Comparison of ENCODE assay signal across 7 cellular contexts in genomic region chr12:31731203-31731602, GRCh38. TPM values are rescaled to one million over a fixed set of nuclear protein-coding genes. Genes with fewer than 3 reads are reported as not detected.
A peak's percentile ranks its signal among the peaks of the same experiment; 100 is the strongest.
DNase-seq lines count a peak whose midpoint lies in the region; ATAC-seq and TF ChIP-seq lines count a peak whose summit lies in the region.
"Not testable (repeated sequence)": the region's sequence is repeated elsewhere in the genome, so short reads cannot be mapped to it uniquely, and the experiment has no call there.

No MANE protein-coding gene starts in this region.

- peaks cover 65% of the 10 kb centered on the region for H3K36me3 Mint-ChIP-seq in Calu3 (ENCODE audit: insufficient read depth, unreplicated experiment)
- peaks cover 15% of the 10 kb centered on the region for H3K36me3 Mint-ChIP-seq in activated T-helper 1 cell treated with anti-CD3 and anti-CD28 coated beads, Interleukin-12 subunit alpha, Interleukin-12 subunit beta, Interleukin-2, Interleukin-4 antibody, amounts not matched to agents 30 ng/mL and 10 ng/mL and 1 ng/mL, durations not matched to agents 14 hours and 24 hours and 36 hours (ENCODE audit: low read depth)
- peaks cover 20% of the 10 kb centered on the region for H3K36me3 Mint-ChIP-seq in central memory CD8-positive, alpha-beta T cell (ENCODE audit: insufficient read depth)

- H4K8ac ChIP-seq in mesenchymal stem cell (ENCODE audit: low read length) = peak overlapping the region; percentile 70

- H3K27ac ChIP-seq in heart left ventricle (peak overlapping the region; percentile 73 to 98 (median 88)), parathyroid adenoma (peak overlapping the region; percentile 83), substantia nigra (ENCODE audit: low read depth, low read length, poor library complexity, severe bottlenecking) (peak overlapping the region; percentile 38)
- H3K27ac ChIP-seq in mesenchymal stem cell (ENCODE audit: low read length, poor library complexity, severe bottlenecking) = not testable (repeated sequence)

- H3K18ac ChIP-seq in mesenchymal stem cell (ENCODE audit: low read depth in 1 of 2, low read length in 2 of 2) = peak overlapping the region; percentile 75 to 87

- H2BK12ac ChIP-seq in mesenchymal stem cell (ENCODE audit: low read length in 2 of 2) = peak overlapping the region; percentile 49 to 91

- H3K79me1 ChIP-seq in mesenchymal stem cell (replicated peaks; ENCODE audit: low read length, poor library complexity, severe bottlenecking) = not testable (repeated sequence)

- H3K4me3 Mint-ChIP-seq in Calu3 (ENCODE audit: low read depth, unreplicated experiment) = not testable (repeated sequence)
- peak overlapping the region; percentile 63 for H3K4me3 Mint-ChIP-seq in activated T-helper 1 cell treated with anti-CD3 and anti-CD28 coated beads, Interleukin-12 subunit alpha, Interleukin-12 subunit beta, Interleukin-2, Interleukin-4 antibody, amounts not matched to agents 30 ng/mL and 10 ng/mL and 1 ng/mL, durations not matched to agents 14 hours and 24 hours and 36 hours
- peak overlapping the region; percentile 59 for H3K4me3 Mint-ChIP-seq in central memory CD8-positive, alpha-beta T cell

- H2AFZ ChIP-seq in mesenchymal stem cell (ENCODE audit: low read depth, low read length); parathyroid adenoma: not testable (repeated sequence)

- H3K9me3 ChIP-seq in heart left ventricle = peaks cover 0 to 39% (median 4%) of the 10 kb centered on the region in 12 donors
- H3K9me3 ChIP-seq in mesenchymal stem cell (ENCODE audit: control insufficient read depth, low read length); parathyroid adenoma (ENCODE audit: control insufficient read depth, low read length): not testable (repeated sequence)

- not testable (repeated sequence) for H3K23ac ChIP-seq in mesenchymal stem cell (ENCODE audit: low read length in 2 of 2)

- H3K9ac ChIP-seq in mesenchymal stem cell (ENCODE audit: low read length); parathyroid adenoma: not testable (repeated sequence)

- H3K9me3 Mint-ChIP-seq in Calu3 (ENCODE audit: low read depth, unreplicated experiment); central memory CD8-positive, alpha-beta T cell: not testable (repeated sequence)
- H3K9me3 Mint-ChIP-seq in activated T-helper 1 cell treated with anti-CD3 and anti-CD28 coated beads, Interleukin-12 subunit alpha, Interleukin-12 subunit beta, Interleukin-2, Interleukin-4 antibody, amounts not matched to agents 30 ng/mL and 10 ng/mL and 1 ng/mL, durations not matched to agents 14 hours and 24 hours and 36 hours = peaks cover 17% of the 10 kb centered on the region

- not testable (repeated sequence) for ATAC-seq in central memory CD8-positive, alpha-beta T cell (replicated peaks; ENCODE audit: extremely low read depth, poor library complexity, severe bottlenecking); heart left ventricle

- H3K36me3 ChIP-seq in heart left ventricle; mesenchymal stem cell (ENCODE audit: control insufficient read depth in 1 of 2, insufficient read depth in 2 of 2, low read depth in 1 of 2, low read length in 2 of 2); parathyroid adenoma (ENCODE audit: control insufficient read depth, insufficient read depth, low read length): not testable (repeated sequence)

- not testable (repeated sequence) for TF ChIP-seq CTCF in Calu3 (IDR thresholded peaks at IDR 0.05; ENCODE audit: unreplicated experiment); heart left ventricle (IDR thresholded peaks at IDR 0.05); parathyroid adenoma (IDR thresholded peaks at IDR 0.05)

- CTCF ChIA-PET in Calu3 (lab: Charles Lee) = interaction anchor here (1.0 to 1.6 kb wide), 2 partner anchors 16 to 42 kb away, joined by 3 to 4 read pairs; no protein-coding TSS in a partner anchor

- H3K4ac ChIP-seq in mesenchymal stem cell (ENCODE audit: low read depth in 1 of 2, low read length in 2 of 2) = peak overlapping the region in 1 of 2 experiments; percentile 95

- peak overlapping the region in 1 of 12 donors; percentile 8 for H3K4me3 ChIP-seq in heart left ventricle
- H3K4me3 ChIP-seq in mesenchymal stem cell (ENCODE audit: insufficient read depth in 1 of 2, low read depth in 1 of 2, low read length in 2 of 2); parathyroid adenoma (ENCODE audit: low read depth, low read length): not testable (repeated sequence)

- not testable (repeated sequence) for H2BK5ac ChIP-seq in mesenchymal stem cell (ENCODE audit: low read depth, low read length, poor library complexity, severe bottlenecking)

- not testable (repeated sequence) for H3K4me2 ChIP-seq in mesenchymal stem cell (ENCODE audit: low read length, poor library complexity, severe bottlenecking); parathyroid adenoma (ENCODE audit: low read length)

- H2AK5ac ChIP-seq in mesenchymal stem cell (ENCODE audit: low read length, severe bottlenecking) = not testable (repeated sequence)

- not testable (repeated sequence) for H3K27me3 ChIP-seq in heart left ventricle; mesenchymal stem cell (ENCODE audit: control insufficient read depth in 1 of 2, insufficient read depth in 1 of 2, low read length in 2 of 2); parathyroid adenoma (ENCODE audit: control insufficient read depth, insufficient read depth, low read length)

- H4K91ac ChIP-seq in mesenchymal stem cell (ENCODE audit: low read length) = peak overlapping the region; percentile 80

- H3K14ac ChIP-seq in mesenchymal stem cell (ENCODE audit: low read length in 2 of 2) = peak overlapping the region in 1 of 2 experiments; percentile 61

- peak overlapping the region; percentile 98 for H3K27ac Mint-ChIP-seq in Calu3 (ENCODE audit: unreplicated experiment)
- not testable (repeated sequence) for H3K27ac Mint-ChIP-seq in activated T-helper 1 cell treated with anti-CD3 and anti-CD28 coated beads, Interleukin-12 subunit alpha, Interleukin-12 subunit beta, Interleukin-2, Interleukin-4 antibody, amounts not matched to agents 30 ng/mL and 10 ng/mL and 1 ng/mL, durations not matched to agents 14 hours and 24 hours and 36 hours; central memory CD8-positive, alpha-beta T cell (ENCODE audit: low read depth)

- not testable (repeated sequence) for BruUV-seq in Calu3 (replicated peaks; lab: Mats Ljungman, UMichigan)

- peaks cover 72% of the 10 kb centered on the region for H3K4me1 Mint-ChIP-seq in Calu3 (ENCODE audit: low read depth, unreplicated experiment)
- peaks cover 56% of the 10 kb centered on the region for H3K4me1 Mint-ChIP-seq in activated T-helper 1 cell treated with anti-CD3 and anti-CD28 coated beads, Interleukin-12 subunit alpha, Interleukin-12 subunit beta, Interleukin-2, Interleukin-4 antibody, amounts not matched to agents 30 ng/mL and 10 ng/mL and 1 ng/mL, durations not matched to agents 14 hours and 24 hours and 36 hours (ENCODE audit: low read depth)
- H3K4me1 Mint-ChIP-seq in central memory CD8-positive, alpha-beta T cell = peaks cover 49% of the 10 kb centered on the region

- H2BK15ac ChIP-seq in mesenchymal stem cell (ENCODE audit: low read depth, poor library complexity, severe bottlenecking) = not testable (repeated sequence)

- intact Hi-C loops in Calu3 (cut with micrococcal nuclease; ENCODE audit: unreplicated experiment); activated T-helper 1 cell treated with anti-CD3 and anti-CD28 coated beads, Interleukin-12 subunit alpha, Interleukin-12 subunit beta, Interleukin-2, Interleukin-4 antibody, amounts not matched to agents 30 ng/mL and 10 ng/mL and 1 ng/mL, durations not matched to agents 14 hours and 24 hours and 36 hours (cut with micrococcal nuclease): not testable (repeated sequence)
- intact Hi-C loops in heart left ventricle (cut with DNase I) = loop anchor here in 3 of 10 donors (5.0 to 10.0 kb wide), 3 partner anchors 144 to 234 kb away; partner anchors contain the start of gene RESF1 (in 1 of the 3)

- not testable (repeated sequence) for H3K27me3 Mint-ChIP-seq in Calu3 (ENCODE audit: unreplicated experiment); activated T-helper 1 cell treated with anti-CD3 and anti-CD28 coated beads, Interleukin-12 subunit alpha, Interleukin-12 subunit beta, Interleukin-2, Interleukin-4 antibody, amounts not matched to agents 30 ng/mL and 10 ng/mL and 1 ng/mL, durations not matched to agents 14 hours and 24 hours and 36 hours (ENCODE audit: insufficient read depth); central memory CD8-positive, alpha-beta T cell

- not testable (repeated sequence) for H3K79me2 ChIP-seq in parathyroid adenoma

- not testable (repeated sequence) for DNase-seq in Calu3; activated T-helper 1 cell treated with anti-CD3 and anti-CD28 coated beads, Interleukin-12 subunit alpha, Interleukin-12 subunit beta, Interleukin-2, Interleukin-4 antibody, amounts not matched to agents 30 ng/mL and 10 ng/mL and 1 ng/mL, durations not matched to agents 14 hours and 24 hours and 36 hours (ENCODE audit: low spot score); central memory CD8-positive, alpha-beta T cell (ENCODE audit: low spot score in 2 of 2); heart left ventricle; mesenchymal stem cell; substantia nigra (lab: John Stamatoyannopoulos, UW)

- peak overlapping the region; percentile 99 for H2BK120ac ChIP-seq in mesenchymal stem cell (ENCODE audit: low read depth, low read length)

- 94 to 99% (median 96%) methylated on average over 5 of the region's 5 CpGs for WGBS in heart left ventricle, 4 donors
- WGBS in mesenchymal stem cell = 96% methylated on average over 5 of the region's 5 CpGs

- peaks cover 0 to 79% (median 41%) of the 10 kb centered on the region in 12 donors for H3K4me1 ChIP-seq in heart left ventricle
- H3K4me1 ChIP-seq in mesenchymal stem cell (ENCODE audit: control insufficient read depth, insufficient read depth, low read depth, low read length); parathyroid adenoma: not testable (repeated sequence)

- TF ChIP-seq POLR2A in heart left ventricle (IDR thresholded peaks at IDR 0.05) = not testable (repeated sequence)

RNA-seq across cellular contexts. Expression of gene AMN1, which starts 2.4 kb away (rescaled TPM):
- total RNA-seq in Calu3 (2022) (10.2 and 13.5 TPM in 2 replicates), heart left ventricle (10 to 100 TPM in 8 of 9 donors, 1 to 10 TPM in 1; 8.5 to 22.5 (median 16.4) TPM)
- 3.1 and 3.4 TPM in 2 replicates for total RNA-seq in activated T-helper 1 cell treated with anti-CD3 and anti-CD28 coated beads, Interleukin-12 subunit alpha, Interleukin-12 subunit beta, Interleukin-2, Interleukin-4 antibody, amounts not matched to agents 30 ng/mL and 10 ng/mL and 1 ng/mL, durations not matched to agents 14 hours and 24 hours and 36 hours
- polyA plus RNA-seq in heart left ventricle = 10 to 100 TPM; 11.0 to 12.8 TPM
- polyA plus RNA-seq in mesenchymal stem cell (2013, experiment 1 of 2) = 5.9 TPM
- polyA plus RNA-seq in mesenchymal stem cell (2013, experiment 2 of 2) = 6.3 TPM
